Comparison of ENCODE assay signal across 8 cellular contexts in the genomic region with DNA sequence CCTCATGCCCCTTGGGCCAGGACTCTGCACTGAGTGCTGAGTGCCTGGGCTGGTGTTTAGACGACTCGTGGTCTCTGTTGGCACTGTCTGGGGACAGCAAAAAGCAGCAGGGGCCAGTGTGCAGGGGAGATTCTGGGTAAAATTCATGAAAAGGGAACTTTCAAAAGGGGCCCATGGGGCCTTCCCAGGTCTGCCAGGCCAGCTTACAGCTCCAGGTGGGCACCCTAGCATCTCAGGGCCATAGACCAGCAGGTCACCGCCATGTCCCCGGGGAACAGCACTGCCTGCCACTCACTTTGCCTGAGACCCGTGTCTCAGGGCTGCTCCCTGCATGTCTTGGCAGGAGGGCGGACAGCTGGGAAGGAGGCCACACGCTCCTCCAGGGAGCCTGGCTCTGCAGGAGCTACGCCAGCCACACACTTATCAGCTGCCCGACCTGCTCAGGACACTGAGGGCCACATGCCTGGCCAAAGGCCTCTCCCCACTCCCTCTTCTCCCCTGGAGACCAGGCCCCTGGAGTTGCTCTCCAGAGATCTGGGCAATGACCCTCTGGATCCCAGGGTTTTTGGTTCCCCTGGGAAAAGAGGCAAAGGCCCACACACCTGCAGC. TPM values are rescaled to one million over a fixed set of nuclear protein-coding genes. Genes with fewer than 3 reads are reported as not detected.
DNase-seq lines count a peak whose midpoint lies in the region; ATAC-seq and TF ChIP-seq lines count a peak whose summit lies in the region.

No MANE protein-coding gene starts in this region.

- H4K5ac ChIP-seq in IMR-90 (ENCODE audit: low read depth, low read length), result peak overlapping the region; percentile 44; the same call in 1 of the 2 replicates

- ATAC-seq in CD8-positive, alpha-beta T cell, result no peak
- peak; percentile 7 for ATAC-seq in IMR-90 (ENCODE audit: low read depth)
- no peak for ATAC-seq in natural killer cell treated with Interleukin-12 subunit alpha and Interleukin-12 subunit beta and Interleukin-15 and Interleukin-18, amount 100 ng/mL, for 72 hours

- TF ChIP-seq RAD21 in IMR-90 (IDR thresholded peaks at IDR 0.05; ENCODE audit: low read length), result no peak

- intact Hi-C loops in CD8-positive, alpha-beta T cell (cut with DNase I, micrococcal nuclease), result loop anchor here (1.0 to 2.0 kb wide), 3 partner anchors 14 to 20 kb away; no protein-coding TSS in a partner anchor
- intact Hi-C loops in IMR-90 (cut with micrococcal nuclease) (no loop called here), colonic mucosa (cut with DNase I) (no loop called here)

- H2AK5ac ChIP-seq in IMR-90 (ENCODE audit: low read depth, low read length), result no peak overlapping the region

- no TSS peak for BruUV-seq in IMR-90 (replicated peaks; lab: Mats Ljungman, UMichigan)

- peak overlapping the region; percentile 9 for H2AK9ac ChIP-seq in IMR-90 (replicated peaks; ENCODE audit: low read depth, low read length, poor library complexity)

- H3K4me3 Mint-ChIP-seq in CD8-positive, alpha-beta T cell, result peak overlapping the region; percentile 87
- H3K4me3 Mint-ChIP-seq in natural killer cell treated with Interleukin-12 subunit alpha and Interleukin-12 subunit beta and Interleukin-15 and Interleukin-18, amount 100 ng/mL, for 72 hours, result peak overlapping the region; percentile 90

- dilution Hi-C loops in IMR-90 (cut with HindIII; ENCODE audit: low sequenced_read_pairs, unreplicated experiment), result no loop called here

- no peaks in the 10 kb centered on the region for H4K20me1 ChIP-seq in IMR-90 (ENCODE audit: insufficient read depth, low read length)

- no peaks in the 10 kb centered on the region for H3K9me1 ChIP-seq in IMR-90 (ENCODE audit: insufficient read depth, low read length)

- no peaks in the 10 kb centered on the region for H3K27me3 ChIP-seq in CD8-positive, alpha-beta T cell (ENCODE audit: insufficient read depth, low read length)
- no peaks in the 10 kb centered on the region for H3K27me3 ChIP-seq in IMR-90 (ENCODE audit: control insufficient read depth, insufficient read depth, low read length)
- no peaks in the 10 kb centered on the region for H3K27me3 ChIP-seq in colonic mucosa

- POLR2A ChIA-PET in CD8-positive, alpha-beta T cell (lab: Charles Lee), result interaction anchor here (0.6 to 3.4 kb wide), 10 partner anchors 9 to 198 kb away, joined by 3 to 25 read pairs (median 4); a partner anchor contains a TSS
- POLR2A ChIA-PET in IMR-90 (lab: Charles Lee; ENCODE audit: unreplicated experiment), result no interaction called here

- H2BK15ac ChIP-seq in IMR-90 (ENCODE audit: low read depth, low read length), result no peak overlapping the region

- no peak overlapping the region for H3K4me2 ChIP-seq in IMR-90 (ENCODE audit: low read depth, low read length)

- no peak for TF ChIP-seq CTCF in CD8-positive, alpha-beta T cell (IDR thresholded peaks at IDR 0.05)
- TF ChIP-seq CTCF in IMR-90 (conservative IDR thresholded peaks at IDR 0.05; ENCODE audit: low read depth, low read length), result no peak
- no peak for TF ChIP-seq CTCF in colonic mucosa (IDR thresholded peaks at IDR 0.05)

- H4K91ac ChIP-seq in IMR-90 (ENCODE audit: insufficient read depth, low read depth, low read length), result no peak overlapping the region; the same call in 1 of the 2 replicates

- no peak overlapping the region for H2BK5ac ChIP-seq in IMR-90 (ENCODE audit: low read depth, low read length, poor library complexity, severe bottlenecking)

- in situ Hi-C loops in IMR-90 (cut with MboI; ENCODE audit: low sequenced_read_pairs), result no loop called here

- TF ChIP-seq POLR2A in IMR-90 (IDR thresholded peaks at IDR 0.05; ENCODE audit: low read depth, low read length), result no peak

- H2BK120ac ChIP-seq in IMR-90 (ENCODE audit: low read depth, low read length), result no peak overlapping the region

- H2AFZ ChIP-seq in IMR-90 (replicated peaks; ENCODE audit: low read length, poor library complexity), result peak overlapping the region; percentile 82

- CTCF ChIA-PET in CD8-positive, alpha-beta T cell (lab: Charles Lee), result interaction anchor here (0.5 to 2.4 kb wide), 14 partner anchors 9 to 374 kb away, joined by 3 to 11 read pairs (median 4); a partner anchor contains a TSS
- CTCF ChIA-PET in IMR-90 (lab: Yijun Ruan, JAX), result no interaction called here

- peaks cover 22% of the 10 kb centered on the region for H3K4me1 ChIP-seq in CD8-positive, alpha-beta T cell (ENCODE audit: insufficient read depth, low read length)
- peaks cover 12% of the 10 kb centered on the region for H3K4me1 ChIP-seq in IMR-90 (ENCODE audit: control insufficient read depth, insufficient read depth, low read length)
- H3K4me1 ChIP-seq in colonic mucosa, result peaks cover 14% of the 10 kb centered on the region

- WGBS in IMR-90 (ENCODE audit: extremely low coverage in 2 of 2, insufficient read length in 1 of 2), 2 experiments, result 75% methylated on average over 6 of the region's 9 CpGs; no CpG with 5 or more reads in 1 of the 2 experiments

- peaks cover 6% of the 10 kb centered on the region for H3K36me3 ChIP-seq in CD8-positive, alpha-beta T cell (ENCODE audit: insufficient read depth, low read length)
- H3K36me3 ChIP-seq in IMR-90 (ENCODE audit: control insufficient read depth, insufficient read depth, low read length) (peaks cover 1% of the 10 kb centered on the region; the same call in 1 of the 2 replicates), colonic mucosa (no peaks in the 10 kb centered on the region)

- peaks cover 16% of the 10 kb centered on the region for H3K36me3 Mint-ChIP-seq in CD8-positive, alpha-beta T cell
- H3K36me3 Mint-ChIP-seq in natural killer cell treated with Interleukin-12 subunit alpha and Interleukin-12 subunit beta and Interleukin-15 and Interleukin-18, amount 100 ng/mL, for 72 hours, result no peaks in the 10 kb centered on the region

- H4K8ac ChIP-seq in IMR-90 (ENCODE audit: low read depth in 2 of 2, low read length in 2 of 2), result peak overlapping the region; percentile 4 to 65; a peak in 2 of 4 replicates

- no peaks in the 10 kb centered on the region for H3K27me3 Mint-ChIP-seq in CD8-positive, alpha-beta T cell (ENCODE audit: low read depth)
- H3K27me3 Mint-ChIP-seq in natural killer cell treated with Interleukin-12 subunit alpha and Interleukin-12 subunit beta and Interleukin-15 and Interleukin-18, amount 100 ng/mL, for 72 hours, result no peaks in the 10 kb centered on the region

- H3K4me1 Mint-ChIP-seq in CD8-positive, alpha-beta T cell (ENCODE audit: low read depth), result peaks cover 22% of the 10 kb centered on the region
- H3K4me1 Mint-ChIP-seq in natural killer cell treated with Interleukin-12 subunit alpha and Interleukin-12 subunit beta and Interleukin-15 and Interleukin-18, amount 100 ng/mL, for 72 hours (ENCODE audit: low read depth in 2 of 2), result peaks cover 8 to 10% of the 10 kb centered on the region in 2 donors

- no peak overlapping the region for H3K18ac ChIP-seq in IMR-90 (ENCODE audit: low read depth, low read length)

- peak overlapping the region; percentile 59 for H3K4me3 ChIP-seq in CD8-positive, alpha-beta T cell (ENCODE audit: low read depth, low read length)
- no peak overlapping the region for H3K4me3 ChIP-seq in IMR-90 (ENCODE audit: insufficient read depth, low read depth, low read length)
- peak overlapping the region; percentile 25 for H3K4me3 ChIP-seq in colonic mucosa

- peak overlapping the region; percentile 65 for H3K27ac ChIP-seq in CD8-positive, alpha-beta T cell (ENCODE audit: low read depth, low read length)
- no peak overlapping the region for H3K27ac ChIP-seq in IMR-90 (ENCODE audit: insufficient read depth, low read length)
- peak overlapping the region; percentile 86 for H3K27ac ChIP-seq in colonic mucosa

- H3K9ac ChIP-seq in IMR-90 (ENCODE audit: low read depth, low read length), result no peak overlapping the region
- H3K9ac ChIP-seq in colonic mucosa (ENCODE audit: low read depth in 2 of 2, low read length in 2 of 2), result peak overlapping the region; percentile 52 to 82

- no peak overlapping the region for H3K4ac ChIP-seq in IMR-90 (ENCODE audit: low read depth, low read length)

- H3K14ac ChIP-seq in IMR-90 (replicated peaks; ENCODE audit: low read depth, low read length), result peak overlapping the region; percentile 17; the same call in 1 of the 2 replicates

- H3K9me3 Mint-ChIP-seq in CD8-positive, alpha-beta T cell, result no peaks in the 10 kb centered on the region
- no peaks in the 10 kb centered on the region for H3K9me3 Mint-ChIP-seq in natural killer cell treated with Interleukin-12 subunit alpha and Interleukin-12 subunit beta and Interleukin-15 and Interleukin-18, amount 100 ng/mL, for 72 hours

- H3K27ac Mint-ChIP-seq in CD8-positive, alpha-beta T cell, result peak overlapping the region; percentile 96
- H3K27ac Mint-ChIP-seq in natural killer cell treated with Interleukin-12 subunit alpha and Interleukin-12 subunit beta and Interleukin-15 and Interleukin-18, amount 100 ng/mL, for 72 hours, result peak overlapping the region; percentile 95 to 96

- H2BK20ac ChIP-seq in IMR-90 (ENCODE audit: low read depth, low read length), result no peak overlapping the region

- no peak for DNase-seq in CD8-positive, alpha-beta T cell
- DNase-seq in IMR-90, result no peak
- DNase-seq in colonic mucosa, result no peak
- peak; percentile 50 for DNase-seq in natural killer cell treated with Interleukin-12 subunit alpha and Interleukin-12 subunit beta and Interleukin-15 and Interleukin-18, amount 100 ng/mL, for 72 hours (ENCODE audit: low spot score)
- DNase-seq in SW 1271 (lab: John Stamatoyannopoulos, UW), result no peak
- no peak for DNase-seq in UCSD-AML1 (lab: John Stamatoyannopoulos, UW; ENCODE audit: unreplicated experiment)
- no peak for DNase-seq in T1000 (lab: John Stamatoyannopoulos, UW)
- no peak for DNase-seq in NCI-H82 (lab: John Stamatoyannopoulos, UW)

- H3K56ac ChIP-seq in IMR-90 (ENCODE audit: extremely low read depth, insufficient read depth, low read length), result no peak overlapping the region

- no peaks in the 10 kb centered on the region for H3K79me1 ChIP-seq in IMR-90 (ENCODE audit: low read depth in 1 of 2, low read length in 2 of 2)

- H3K23ac ChIP-seq in IMR-90 (ENCODE audit: low read depth, low read length), result no peak overlapping the region

- no peaks in the 10 kb centered on the region for H3K9me3 ChIP-seq in CD8-positive, alpha-beta T cell (ENCODE audit: low read length)
- H3K9me3 ChIP-seq in IMR-90 (ENCODE audit: control insufficient read depth, insufficient read depth, low read length), result no peaks in the 10 kb centered on the region
- H3K9me3 ChIP-seq in colonic mucosa, result no peaks in the 10 kb centered on the region

RNA-seq across cellular contexts. Expression of a gene that starts 8.8 kb away (rescaled TPM):
- 100 to 1,000 TPM; 245 to 263 TPM for total RNA-seq in CD8-positive, alpha-beta T cell
- total RNA-seq in IMR-90 (2012; rRNA removed), result 12.4 and 15.3 TPM in 2 replicates
- 56.0 and 68.5 TPM in 2 replicates for polyA plus RNA-seq in IMR-90 (2012; rRNA removed)
- 22.8 and 57.7 TPM in 2 replicates for polyA plus RNA-seq in IMR-90 (2012; cell fraction: cytosol; rRNA removed)
- 126 and 440 TPM in 2 replicates for polyA plus RNA-seq in IMR-90 (2012; cell fraction: nucleus; rRNA removed; ENCODE audit: low replicate concordance)
- total RNA-seq in colonic mucosa, result 100 to 1,000 TPM; 168 to 198 TPM
- total RNA-seq in natural killer cell treated with Interleukin-12 subunit alpha and Interleukin-12 subunit beta and Interleukin-15 and Interleukin-18, amount 100 ng/mL, for 72 hours, result 100 to 1,000 TPM; 195 to 451 TPM

RNA-seq across cellular contexts. Expression of a gene that starts 41.2 kb away (rescaled TPM):
- 100 to 1,000 TPM; 159 to 174 TPM for total RNA-seq in CD8-positive, alpha-beta T cell
- total RNA-seq in IMR-90 (2012; rRNA removed) (26.9 and 29.0 TPM in 2 replicates), colonic mucosa (100 to 1,000 TPM; 113 to 253 TPM)
- 76.9 and 95.3 TPM in 2 replicates for polyA plus RNA-seq in IMR-90 (2012; rRNA removed)
- polyA plus RNA-seq in IMR-90 (2012; cell fraction: cytosol; rRNA removed), result 60.1 and 65.0 TPM in 2 replicates
- polyA plus RNA-seq in IMR-90 (2012; cell fraction: nucleus; rRNA removed; ENCODE audit: low replicate concordance), result 435 and 1,044 TPM in 2 replicates
- 100 to 1,000 TPM; 125 to 196 TPM for total RNA-seq in natural killer cell treated with Interleukin-12 subunit alpha and Interleukin-12 subunit beta and Interleukin-15 and Interleukin-18, amount 100 ng/mL, for 72 hours

RNA-seq across cellular contexts. Expression of a gene that starts 55.1 kb away (rescaled TPM):
- total RNA-seq in CD8-positive, alpha-beta T cell, result 10 to 100 TPM; 72.0 to 72.8 TPM
- total RNA-seq in IMR-90 (2012; rRNA removed) (177 and 181 TPM in 2 replicates), colonic mucosa (100 to 1,000 TPM in 1 of 2 donors, 10 to 100 TPM in 1; 70.8 to 129 TPM)
- polyA plus RNA-seq in IMR-90 (2012; rRNA removed), result 157 and 168 TPM in 2 replicates
- polyA plus RNA-seq in IMR-90 (2012; cell fraction: cytosol; rRNA removed), result 93.5 and 156 TPM in 2 replicates
- 234 and 517 TPM in 2 replicates for polyA plus RNA-seq in IMR-90 (2012; cell fraction: nucleus; rRNA removed; ENCODE audit: low replicate concordance)
- total RNA-seq in natural killer cell treated with Interleukin-12 subunit alpha and Interleukin-12 subunit beta and Interleukin-15 and Interleukin-18, amount 100 ng/mL, for 72 hours, result 100 to 1,000 TPM; 112 to 114 TPM

RNA-seq across cellular contexts. Expression of a gene that starts 55.2 kb away (rescaled TPM):
- total RNA-seq in CD8-positive, alpha-beta T cell, result 10 to 100 TPM; 26.2 to 27.2 TPM
- total RNA-seq in IMR-90 (2012; rRNA removed) (6.8 and 8.6 TPM in 2 replicates), colonic mucosa (10 to 100 TPM; 30.6 to 32.1 TPM)
- polyA plus RNA-seq in IMR-90 (2012; rRNA removed), result 47.3 and 51.1 TPM in 2 replicates
- polyA plus RNA-seq in IMR-90 (2012; cell fraction: cytosol; rRNA removed), result 27.2 and 51.3 TPM in 2 replicates
- 271 and 643 TPM in 2 replicates for polyA plus RNA-seq in IMR-90 (2012; cell fraction: nucleus; rRNA removed; ENCODE audit: low replicate concordance)
- 10 to 100 TPM; 18.2 to 23.1 TPM for total RNA-seq in natural killer cell treated with Interleukin-12 subunit alpha and Interleukin-12 subunit beta and Interleukin-15 and Interleukin-18, amount 100 ng/mL, for 72 hours

Comparison
In these comparisons a context has a peak if more than half of its experiments do, and no peak if none do; other contexts are left out.
1. RNA of a gene that starts 8.8 kb away (total RNA-seq): 195 to 451 TPM in natural killer cell treated with Interleukin-12 subunit alpha and Interleukin-12 subunit beta and Interleukin-15 and Interleukin-18, amount 100 ng/mL, for 72 hours, 245 to 263 TPM in CD8-positive, alpha-beta T cell and 168 to 198 TPM in colonic mucosa; 12.4 to 15.3 TPM in IMR-90; every median in the first group is over 10 times any median in the second.
2. intact Hi-C loops: an anchor here in CD8-positive, alpha-beta T cell (1.0 to 2.0 kb wide); none called in IMR-90 and colonic mucosa.